In the genomic region with DNA sequence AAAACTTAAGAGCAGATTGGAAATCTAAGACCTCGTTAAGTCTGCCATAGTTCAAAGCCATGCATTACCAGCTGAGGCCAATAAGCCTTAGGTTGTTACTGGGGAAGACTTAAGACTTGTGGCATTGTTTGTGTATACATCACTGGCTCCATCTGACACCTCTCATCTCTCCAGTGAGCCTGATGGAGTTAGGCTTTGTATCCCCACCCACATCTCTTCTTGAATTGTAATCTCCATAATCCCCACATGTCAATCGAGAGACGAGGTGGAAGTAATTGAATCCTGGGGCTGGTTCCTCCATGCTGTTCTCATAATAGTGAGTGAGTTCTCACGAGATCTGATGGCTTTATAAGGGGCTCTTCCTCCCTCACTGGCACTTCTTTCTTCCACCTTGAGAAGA, we compare ENCODE assay signal across 22 cellular contexts.
DNase-seq lines count a peak whose midpoint lies in the region; ATAC-seq and TF ChIP-seq lines count a peak whose summit lies in the region.
"Had no signal": no experiment of that assay in that cellular context is flagged by ENCODE, and none has a peak within 500 bp of the region (broad histone marks: within the 10 kb centered on the region; RNA-seq: fewer than 3 reads in every experiment).

No MANE protein-coding gene starts in this region.

- H3K79me2 ChIP-seq in PC-9 (ENCODE audit: low read depth), result no peaks in the 10 kb centered on the region

- intact Hi-C loops in PC-9 (cut with micrococcal nuclease; ENCODE audit: unreplicated experiment), result no loop called here

- no peak overlapping the region for H3K4me3 Mint-ChIP-seq in glutamatergic neuron (ENCODE audit: unreplicated experiment)
- no peak overlapping the region for H3K4me3 Mint-ChIP-seq in stimulated activated effector memory CD8-positive, alpha-beta T cell treated with anti-CD3 and anti-CD28 coated beads, Interleukin-12 subunit alpha, Interleukin-12 subunit beta, amount 100 ng/mL, for 72 hours
- H3K4me3 Mint-ChIP-seq: CD8-positive, alpha-beta T cell; GM23338 had no signal

- TF ChIP-seq CTCF in PC-9 (conservative IDR thresholded peaks at IDR 0.05) (no peak), glutamatergic neuron (IDR thresholded peaks at IDR 0.05; ENCODE audit: partially characterized antibody, unreplicated experiment) (no peak), GM13977 (IDR thresholded peaks at IDR 0.05; ENCODE audit: extremely low read depth, insufficient read depth, missing control alignments) (no peak)

- no peak overlapping the region for H3K27ac ChIP-seq in PC-9
- H3K27ac ChIP-seq: 22Rv1; BLaER1 treated with 17β-estradiol and CSF1 and Interleukin-3, amounts not matched to agents 10 nM and 100 nM had no signal

- H3K27me3 ChIP-seq in PC-9 (ENCODE audit: insufficient read depth, low read depth), result no peaks in the 10 kb centered on the region
- H3K27me3 ChIP-seq: BLaER1 treated with 17β-estradiol and CSF1 and Interleukin-3, amounts not matched to agents 10 nM and 100 nM had no signal

- no TSS peak for BruUV-seq in PC-9 (replicated peaks; lab: Mats Ljungman, UMichigan)

- peaks cover 7% of the 10 kb centered on the region for H3K4me1 Mint-ChIP-seq in glutamatergic neuron (ENCODE audit: low read depth, unreplicated experiment)
- peaks cover 21% of the 10 kb centered on the region for H3K4me1 Mint-ChIP-seq in stimulated activated effector memory CD8-positive, alpha-beta T cell treated with anti-CD3 and anti-CD28 coated beads, Interleukin-12 subunit alpha, Interleukin-12 subunit beta, amount 100 ng/mL, for 72 hours
- H3K4me1 Mint-ChIP-seq: GM23338 had no signal

- H3K4me2 ChIP-seq in PC-9, result no peak overlapping the region
- H3K4me2 ChIP-seq: BLaER1 treated with 17β-estradiol and CSF1 and Interleukin-3, amounts not matched to agents 10 nM and 100 nM; GM23338 had no signal

- H3K9me3 ChIP-seq in PC-9 (ENCODE audit: insufficient read depth, low read depth), result no peaks in the 10 kb centered on the region

- ATAC-seq in stimulated activated effector memory CD8-positive, alpha-beta T cell treated with anti-CD3 and anti-CD28 coated beads, Interleukin-12 subunit alpha, Interleukin-12 subunit beta, amount 100 ng/mL, for 72 hours, result no peak
- ATAC-seq: CD8-positive, alpha-beta T cell; GM23338; SK-N-SH treated with all-trans-retinoic acid at 6 μM for 48 hours had no signal

- H3K9me2 ChIP-seq in PC-9 (ENCODE audit: insufficient read depth), result no peaks in the 10 kb centered on the region

- in situ Hi-C loops in GM13977 (cut with MboI; ENCODE audit: low pct_unique_long_range_greater_than_20kb, low sequenced_read_pairs, unreplicated experiment), result no loop called here

- H3K27ac Mint-ChIP-seq in glutamatergic neuron (ENCODE audit: unreplicated experiment), result peak overlapping the region; percentile 10
- peak overlapping the region; percentile 41 for H3K27ac Mint-ChIP-seq in stimulated activated effector memory CD8-positive, alpha-beta T cell treated with anti-CD3 and anti-CD28 coated beads, Interleukin-12 subunit alpha, Interleukin-12 subunit beta, amount 100 ng/mL, for 72 hours
- H3K27ac Mint-ChIP-seq: GM23338 had no signal

- DNase-seq in NCI-H2171 treated with DMSO at 0.1 percent for 48 hours (lab: John Stamatoyannopoulos, UW), result peak; percentile 33
- DNase-seq in NCI-H2171 (lab: John Stamatoyannopoulos, UW), result no peak
- DNase-seq in PC-9, result no peak
- no peak for DNase-seq in glutamatergic neuron
- no peak for DNase-seq in stimulated activated effector memory CD8-positive, alpha-beta T cell treated with anti-CD3 and anti-CD28 coated beads, Interleukin-12 subunit alpha, Interleukin-12 subunit beta, amount 100 ng/mL, for 72 hours (ENCODE audit: low spot score in 2 of 2)
- no peak for DNase-seq in RKO (ENCODE audit: low spot score)
- DNase-seq in cerebellar cortex (ENCODE audit: low spot score), result no peak
- DNase-seq in GM13977 (ENCODE audit: low spot score), result no peak
- DNase-seq: CD8-positive, alpha-beta T cell; DMS53; GDM1; HCEC 1CT; KG1; NCI-H1092; NCI-H1436; NCI-H1930; NCI-H446; NCI-H69 had no signal

- H3K36me3 ChIP-seq in PC-9 (ENCODE audit: low read depth), result no peaks in the 10 kb centered on the region

- no peaks in the 10 kb centered on the region for H3K36me3 Mint-ChIP-seq in glutamatergic neuron (ENCODE audit: unreplicated experiment)
- peaks cover 6% of the 10 kb centered on the region for H3K36me3 Mint-ChIP-seq in stimulated activated effector memory CD8-positive, alpha-beta T cell treated with anti-CD3 and anti-CD28 coated beads, Interleukin-12 subunit alpha, Interleukin-12 subunit beta, amount 100 ng/mL, for 72 hours

- no peaks in the 10 kb centered on the region for H3F3A ChIP-seq in PC-9 (ENCODE audit: insufficient read depth, low read depth)

- POLR2A ChIA-PET in PC-9 (lab: Charles Lee; ENCODE audit: unreplicated experiment), result no interaction called here

- no peaks in the 10 kb centered on the region for H3K27me3 Mint-ChIP-seq in glutamatergic neuron (ENCODE audit: unreplicated experiment)

- H3K4me3 ChIP-seq in PC-9, result no peak overlapping the region
- H3K4me3 ChIP-seq: BLaER1 treated with 17β-estradiol and CSF1 and Interleukin-3, amounts not matched to agents 10 nM and 100 nM; GM23338 had no signal

- CTCF ChIA-PET in PC-9 (lab: Charles Lee), result no interaction called here

- H3K9me3 Mint-ChIP-seq in glutamatergic neuron (ENCODE audit: unreplicated experiment), result peaks cover 2% of the 10 kb centered on the region
- peaks cover 3% of the 10 kb centered on the region for H3K9me3 Mint-ChIP-seq in stimulated activated effector memory CD8-positive, alpha-beta T cell treated with anti-CD3 and anti-CD28 coated beads, Interleukin-12 subunit alpha, Interleukin-12 subunit beta, amount 100 ng/mL, for 72 hours

- H4K20me1 ChIP-seq in PC-9 (ENCODE audit: insufficient read depth), result no peaks in the 10 kb centered on the region
- H4K20me1 ChIP-seq: BLaER1 treated with 17β-estradiol and CSF1 and Interleukin-3, amounts not matched to agents 10 nM and 100 nM had no signal

- no peaks in the 10 kb centered on the region for H3K4me1 ChIP-seq in PC-9 (replicated peaks; ENCODE audit: insufficient read depth)
- H3K4me1 ChIP-seq: BLaER1 treated with 17β-estradiol and CSF1 and Interleukin-3, amounts not matched to agents 10 nM and 100 nM had no signal

- H2AFZ ChIP-seq in PC-9, result 0 out of 2 replicates have a peak overlapping the region, but pooled peaks have one; percentile 52
- H2AFZ ChIP-seq: GM23338 had no signal
